ENCODE assay signal across 8 cellular contexts in genomic region chr3:192514754-192515660, GRCh38.
A peak's percentile ranks its signal among the peaks of the same experiment; 100 is the strongest.
DNase-seq lines count a peak whose midpoint lies in the region; ATAC-seq and TF ChIP-seq lines count a peak whose summit lies in the region.

No MANE protein-coding gene starts in this region.

- H3K4me3 ChIP-seq in endodermal cell (ENCODE audit: low read length), result peak overlapping the region; percentile 84
- H3K4me3 ChIP-seq in CD8-positive, alpha-beta memory T cell (ENCODE audit: low read length), result no peak overlapping the region

- CTCF ChIA-PET in CD8-positive, alpha-beta memory T cell (lab: Charles Lee), result no interaction called here

- H3K4me1 ChIP-seq in ES-I3 (ENCODE audit: insufficient read depth, low read length), result peaks cover 9% of the 10 kb centered on the region
- peaks cover 4% of the 10 kb centered on the region for H3K4me1 ChIP-seq in endodermal cell (ENCODE audit: control insufficient read depth, insufficient read depth, low read length)
- H3K4me1 ChIP-seq in CD8-positive, alpha-beta memory T cell (ENCODE audit: insufficient read depth, low read length), result no peaks in the 10 kb centered on the region

- H3K27ac ChIP-seq in endodermal cell (ENCODE audit: low read depth, low read length), result no peak overlapping the region
- no peak overlapping the region for H3K27ac ChIP-seq in CD8-positive, alpha-beta memory T cell (ENCODE audit: low read depth, low read length)

- DNase-seq in NCI-H2107 treated with DMSO at 0.1 percent for 48 hours (lab: John Stamatoyannopoulos, UW; ENCODE audit: unreplicated experiment) (peak; percentile 89), endodermal cell (peak; percentile 95), neural crest cell (ENCODE audit: low read depth, low spot score) (peak; percentile 29)
- no peak for DNase-seq in CD8-positive, alpha-beta memory T cell

- peaks cover 17% of the 10 kb centered on the region for H3K27me3 Mint-ChIP-seq in endodermal cell (ENCODE audit: insufficient read depth)
- peaks cover 90% of the 10 kb centered on the region for H3K27me3 Mint-ChIP-seq in neural crest cell (ENCODE audit: low read depth)
- H3K27me3 Mint-ChIP-seq in CD8-positive, alpha-beta memory T cell, result peaks cover 11 to 47% of the 10 kb centered on the region in 2 donors

- H3K27me3 ChIP-seq in endodermal cell (ENCODE audit: control insufficient read depth, insufficient read depth, low read length, poor library complexity, severe bottlenecking), result peaks cover 28% of the 10 kb centered on the region
- H3K27me3 ChIP-seq in CD8-positive, alpha-beta memory T cell (ENCODE audit: insufficient read depth, low read length, poor library complexity, severe bottlenecking), result no peaks in the 10 kb centered on the region

- no peaks in the 10 kb centered on the region for H3K9me3 ChIP-seq in ES-I3 (ENCODE audit: control insufficient read depth, insufficient read depth, low read length)
- peaks cover 7% of the 10 kb centered on the region for H3K9me3 ChIP-seq in endodermal cell (ENCODE audit: control insufficient read depth, low read length)
- no peaks in the 10 kb centered on the region for H3K9me3 ChIP-seq in CD8-positive, alpha-beta memory T cell (ENCODE audit: low read length)

- no peaks in the 10 kb centered on the region for H3K36me3 ChIP-seq in ES-I3 (ENCODE audit: insufficient read depth, low read length)
- H3K36me3 ChIP-seq in endodermal cell (ENCODE audit: control insufficient read depth, insufficient read depth, low read length), result no peaks in the 10 kb centered on the region
- no peaks in the 10 kb centered on the region for H3K36me3 ChIP-seq in CD8-positive, alpha-beta memory T cell (ENCODE audit: insufficient read depth, low read length)

- POLR2A ChIA-PET in CD8-positive, alpha-beta memory T cell (lab: Charles Lee), result no interaction called here

- H3K27ac Mint-ChIP-seq in endodermal cell (peak overlapping the region; percentile 83), neural crest cell (ENCODE audit: unreplicated experiment) (no peak overlapping the region)
- H3K27ac Mint-ChIP-seq in CD8-positive, alpha-beta memory T cell, result no peak overlapping the region

- peaks cover 7% of the 10 kb centered on the region for H3K9me3 Mint-ChIP-seq in endodermal cell
- no peaks in the 10 kb centered on the region for H3K9me3 Mint-ChIP-seq in neural crest cell
- peaks cover 3 to 8% (median 6%) of the 10 kb centered on the region in 5 donors for H3K9me3 Mint-ChIP-seq in CD8-positive, alpha-beta memory T cell

- H3K4me3 Mint-ChIP-seq in endodermal cell (peak overlapping the region; percentile 77), neural crest cell (peak overlapping the region; percentile 87)
- H3K4me3 Mint-ChIP-seq in CD8-positive, alpha-beta memory T cell, result no peak overlapping the region

- H3K9ac ChIP-seq in ES-I3 (ENCODE audit: low read depth, low read length) (peak overlapping the region; percentile 74), endodermal cell (ENCODE audit: extremely low read depth, low read length, poor library complexity, severe bottlenecking) (peak overlapping the region; percentile 9)

- no peaks in the 10 kb centered on the region for H3K36me3 Mint-ChIP-seq in endodermal cell (ENCODE audit: low read depth)
- H3K36me3 Mint-ChIP-seq in neural crest cell (ENCODE audit: low read depth), result no peaks in the 10 kb centered on the region
- H3K36me3 Mint-ChIP-seq in CD8-positive, alpha-beta memory T cell, result peaks cover 0 to 4% (median 0%) of the 10 kb centered on the region in 3 donors

- WGBS in endodermal cell (ENCODE audit: insufficient coverage in 1 of 2, insufficient read length in 1 of 2), 2 experiments, result 0% methylated on average over 20 to 74 of the region's 74 CpGs

- ATAC-seq in GM18517 (IDR thresholded peaks at IDR 0.05; ENCODE audit: unreplicated experiment) (no peak), GM21526 (IDR thresholded peaks at IDR 0.05; ENCODE audit: low FRiP score, unreplicated experiment) (no peak), HG03469 (IDR thresholded peaks at IDR 0.05; ENCODE audit: unreplicated experiment) (no peak)

- H3K4me1 Mint-ChIP-seq in endodermal cell, result peaks cover 19% of the 10 kb centered on the region
- peaks cover 15% of the 10 kb centered on the region for H3K4me1 Mint-ChIP-seq in neural crest cell
- H3K4me1 Mint-ChIP-seq in CD8-positive, alpha-beta memory T cell, result peaks cover 0 to 3% (median 0%) of the 10 kb centered on the region in 3 donors

- TF ChIP-seq CTCF in endodermal cell (conservative IDR thresholded peaks at IDR 0.05) (peak; percentile 80), neural crest cell (conservative IDR thresholded peaks at IDR 0.05) (peak; percentile 62)

Comparison
In these comparisons a context has a peak if more than half of its experiments do, and no peak if none do; other contexts are left out.
1. DNase-seq: peak in NCI-H2107 treated with DMSO at 0.1 percent for 48 hours (single experiment), endodermal cell (single experiment) and neural crest cell (single experiment); none in CD8-positive, alpha-beta memory T cell (0 of 5).
2. H3K4me3 Mint-ChIP-seq: peak in endodermal cell (single experiment) and neural crest cell (single experiment); none in CD8-positive, alpha-beta memory T cell (0 of 7).